ENCODE assay signal across 14 cellular contexts in genomic region chr11:79055866-79056632, GRCh38.
A peak's percentile ranks its signal among the peaks of the same experiment; 100 is the strongest.
DNase-seq lines count a peak whose midpoint lies in the region; ATAC-seq, FAIRE-seq and TF ChIP-seq lines count a peak whose summit lies in the region.
"Had no signal": no experiment of that assay in that cellular context is flagged by ENCODE, and none has a peak within 500 bp of the region (broad histone marks: within the 10 kb centered on the region; RNA-seq: fewer than 3 reads in every experiment).

No MANE protein-coding gene starts in this region.

- DNase-seq in H54 (ENCODE audit: insufficient read length, low spot score) (peak; percentile 38), amniotic epithelial cell (ENCODE audit: low read depth) (peak; percentile 45), foreskin keratinocyte (no peak), skeletal muscle cell (ENCODE audit: low read depth) (peak; percentile 22), NCI-H146 (lab: John Stamatoyannopoulos, UW) (no peak), HK-2 (ENCODE audit: unreplicated experiment) (no peak), NCI-H1105 (lab: John Stamatoyannopoulos, UW) (no peak)
- DNase-seq: adrenal gland; effector CD4-positive, alpha-beta T cell; Kasumi-1; spleen had no signal

- no peaks in the 10 kb centered on the region for H3K27me3 ChIP-seq in foreskin keratinocyte
- H3K27me3 ChIP-seq: adrenal gland had no signal

- ATAC-seq in foreskin keratinocyte (no peak), HG02938 (IDR thresholded peaks at IDR 0.05; ENCODE audit: unreplicated experiment) (no peak)
- ATAC-seq: activated CD4-positive, CD25-positive, alpha-beta regulatory T cell treated with anti-CD3 and anti-CD28 coated beads, Interleukin-2, amount 50 U/mL, for 24 hours; left lobe of liver had no signal

- H3K4me3 ChIP-seq in skeletal muscle cell (ENCODE audit: low read depth, low read length), result no peak overlapping the region
- H3K4me3 ChIP-seq: adrenal gland, spleen had no signal

- H3K4me1 ChIP-seq in foreskin keratinocyte, result peaks cover 5% of the 10 kb centered on the region
- H3K4me1 ChIP-seq: adrenal gland, spleen had no signal

- TF ChIP-seq CTCF in foreskin keratinocyte (conservative IDR thresholded peaks at IDR 0.05), result peak; percentile 2

- no peak overlapping the region for H3K27ac ChIP-seq in foreskin keratinocyte
- H3K27ac ChIP-seq: adrenal gland, spleen had no signal

- no peak for TF ChIP-seq POLR2A in H54 (IDR thresholded peaks at IDR 0.05; ENCODE audit: low read depth, low read length)

- no peak for FAIRE-seq in H54 (lab: Jason Lieb, UNC)

Comparison
In these comparisons a context has a peak if more than half of its experiments do, and no peak if none do; other contexts are left out.
1. DNase-seq: peak in H54 (single experiment), amniotic epithelial cell (single experiment) and skeletal muscle cell (single experiment); none in foreskin keratinocyte (0 of 2), NCI-H146 (single experiment), HK-2 (single experiment) and NCI-H1105 (single experiment).